In the genomic region with DNA sequence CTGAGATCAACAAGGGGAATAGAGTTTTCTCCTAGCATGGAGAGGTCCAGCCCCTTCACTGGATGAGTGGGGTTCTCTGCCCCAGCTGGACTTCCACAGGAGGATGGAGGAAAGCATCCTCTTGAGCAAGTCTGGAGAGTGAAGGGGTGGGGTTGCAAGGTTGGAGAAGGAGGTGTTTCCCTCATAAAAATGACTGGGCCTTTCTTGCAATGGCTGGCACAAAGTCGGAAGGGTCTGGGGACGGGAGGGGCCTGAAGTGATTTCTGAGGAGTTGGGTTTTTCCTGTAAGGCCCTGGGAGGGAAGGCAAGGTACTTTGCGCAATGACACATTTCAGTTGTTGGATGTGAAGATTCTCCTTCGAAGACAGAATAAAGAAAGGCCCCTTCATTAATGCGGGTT, we compare ENCODE assay signal across 8 cellular contexts. TPM values are rescaled to one million over a fixed set of nuclear protein-coding genes. Genes with fewer than 3 reads are reported as not detected.
DNase-seq lines count a peak whose midpoint lies in the region; ATAC-seq, FAIRE-seq and TF ChIP-seq lines count a peak whose summit lies in the region.

No MANE protein-coding gene starts in this region.

- no peak for TF ChIP-seq EP300 in H1 (IDR thresholded peaks at IDR 0.05; ENCODE audit: borderline replicate concordance in 1 of 2, low read depth in 2 of 2, low read length in 2 of 2)

- H3K9ac ChIP-seq in H1 (replicated peaks in 1 of 4; ENCODE audit: extremely low read depth in 1 of 4, low read depth in 3 of 4, low read length in 3 of 4): peak overlapping the region in 1 of 4 experiments; percentile 15; a peak in 2 of 7 replicates
- peak overlapping the region; percentile 80 for H3K9ac ChIP-seq in muscle layer of colon (ENCODE audit: low read length)

- no peaks in the 10 kb centered on the region for H3K27me3 ChIP-seq in H1 (replicated peaks in 1 of 4; ENCODE audit: control insufficient read depth in 3 of 4, extremely low read depth in 1 of 4, insufficient read depth in 3 of 4, low read length in 3 of 4)
- H3K27me3 ChIP-seq in muscle layer of colon (ENCODE audit: control insufficient read depth in 1 of 2, insufficient read depth in 2 of 2, low read length in 2 of 2): no peaks in the 10 kb centered on the region
- no peaks in the 10 kb centered on the region for H3K27me3 ChIP-seq in aorta (ENCODE audit: control insufficient read depth in 1 of 2, insufficient read depth in 2 of 2, low read length in 1 of 2)

- no peak overlapping the region for H4K5ac ChIP-seq in H1 (ENCODE audit: insufficient read length, low read depth, low read length)

- TF ChIP-seq CTCF in H1 (IDR thresholded peaks at IDR 0.05; ENCODE audit: control extremely low read depth in 1 of 3, insufficient read depth in 1 of 3, low read depth in 1 of 3, low read length in 3 of 3): no peak

- no peak overlapping the region for H2AK5ac ChIP-seq in H1 (ENCODE audit: low read depth, low read length)

- H3K4me1 ChIP-seq in H1 (replicated peaks in 1 of 4; ENCODE audit: control insufficient read depth in 3 of 4, insufficient read depth in 4 of 4, low read length in 3 of 4): peaks cover 0 to 11% (median 6%) of the 10 kb centered on the region in 4 experiments; a peak in 4 of 7 replicates
- peaks cover 15% of the 10 kb centered on the region for H3K4me1 ChIP-seq in muscle layer of colon (ENCODE audit: insufficient read depth, low read length)
- no peaks in the 10 kb centered on the region for H3K4me1 ChIP-seq in aorta (ENCODE audit: control insufficient read depth in 1 of 2, insufficient read depth in 2 of 2, low read length in 2 of 2)

- no peaks in the 10 kb centered on the region for H4K20me1 ChIP-seq in H1 (replicated peaks in 1 of 2; ENCODE audit: control insufficient read depth in 1 of 2, insufficient read depth in 2 of 2, low read length in 2 of 2)

- DNase-seq in Right ventricle myocardium inferior (ENCODE audit: missing footprints): no peak
- no peak for DNase-seq in Right ventricle myocardium superior
- peak in 1 of 2 experiments; percentile 45 for DNase-seq in H1 (ENCODE audit: low read depth in 1 of 2, low spot score in 2 of 2)
- no peak for DNase-seq in aorta
- no peak for DNase-seq in erythroblast (lab: John Stamatoyannopoulos, UW)

- no peak overlapping the region for H3K14ac ChIP-seq in H1 (ENCODE audit: insufficient read length)

- H3K56ac ChIP-seq in H1 (replicated peaks; ENCODE audit: insufficient read length, low read depth, low read length): peak overlapping the region; percentile 37

- no peak overlapping the region for H2AFZ ChIP-seq in H1 (ENCODE audit: low read length)

- ATAC-seq in Right ventricle myocardium inferior (peak; percentile 7), Right ventricle myocardium superior (ENCODE audit: poor library complexity) (no peak), aorta (ENCODE audit: low FRiP score) (no peak), HG02571 (IDR thresholded peaks at IDR 0.05; ENCODE audit: unreplicated experiment) (no peak), HG03139 (IDR thresholded peaks at IDR 0.05; ENCODE audit: unreplicated experiment) (no peak)

- no peak overlapping the region for H3K23ac ChIP-seq in H1 (ENCODE audit: insufficient read length)

- H4K91ac ChIP-seq in H1 (replicated peaks; ENCODE audit: insufficient read length, low read length): peak overlapping the region; percentile 36

- H3K23me2 ChIP-seq in H1 (ENCODE audit: low read depth, low read length): 0 out of 2 replicates have a peak, but pooled peaks cover 5% of the 10 kb centered on the region

- peak overlapping the region; percentile 43 to 88 (median 78) for H3K4me3 ChIP-seq in H1 (ENCODE audit: extremely low read depth in 1 of 4, insufficient read depth in 2 of 4, low read depth in 3 of 4, low read length in 4 of 4)
- H3K4me3 ChIP-seq in muscle layer of colon (ENCODE audit: low read depth in 1 of 2, low read length in 2 of 2): peak overlapping the region in 1 of 2 donors; percentile 90
- peak overlapping the region; percentile 76 to 79 for H3K4me3 ChIP-seq in aorta (ENCODE audit: low read length in 2 of 2)

- no peaks in the 10 kb centered on the region for H3K79me1 ChIP-seq in H1 (ENCODE audit: low read depth, low read length)

- peaks cover 0 to 10% of the 10 kb centered on the region in 2 experiments; a peak in 1 of 4 replicates for H3K79me2 ChIP-seq in H1 (ENCODE audit: control insufficient read depth in 1 of 2, insufficient read depth in 2 of 2, low read length in 2 of 2)

- POLR2A ChIA-PET in H1 (lab: Charles Lee; ENCODE audit: partially characterized antibody): interaction anchor here (0.9 kb wide), 1 partner anchor 18 kb away, joined by 3 read pairs; no protein-coding TSS in a partner anchor

- no peak overlapping the region for H2BK120ac ChIP-seq in H1 (replicated peaks; ENCODE audit: low read depth, low read length)

- peak overlapping the region; percentile 67; the same call in 1 of the 2 replicates for H3K27ac ChIP-seq in H1 (ENCODE audit: low read depth, low read length)
- peak overlapping the region; percentile 80 for H3K27ac ChIP-seq in muscle layer of colon (ENCODE audit: low read depth, low read length)
- peak overlapping the region; percentile 6 to 30 for H3K27ac ChIP-seq in aorta (ENCODE audit: low read depth in 1 of 2, low read length in 2 of 2)

- CTCF ChIA-PET in H1 (lab: Charles Lee; ENCODE audit: partially characterized antibody): interaction anchor here (2.4 kb wide), 1 partner anchor 27 kb away, joined by 12 read pairs; no protein-coding TSS in a partner anchor

- H2BK20ac ChIP-seq in H1 (ENCODE audit: low read length): no peak overlapping the region

- H2BK15ac ChIP-seq in H1 (ENCODE audit: low read length): no peak overlapping the region

- no peak for TF ChIP-seq RAD21 in H1 (IDR thresholded peaks at IDR 0.05 in 1 of 2, conservative IDR thresholded peaks at IDR 0.05 in 1 of 2; ENCODE audit: low read depth in 2 of 2, low read length in 2 of 2)

- peak overlapping the region; percentile 71 to 80 for H3K4me2 ChIP-seq in H1 (ENCODE audit: insufficient read depth in 1 of 2, low read depth in 2 of 2, low read length in 2 of 2)

- WGBS in H1 (ENCODE audit: extremely low coverage in 1 of 2, insufficient coverage in 1 of 2, insufficient read length in 1 of 2, insufficient replicate concordance in 2 of 2, low coverage in 1 of 2, low lambda C conversion rate in 2 of 2, missing lambda C conversion rate in 1 of 2), 2 experiments: 25% methylated on average over 5 of the region's 5 CpGs; no CpG with 5 or more reads in 1 of the 2 experiments
- 31 to 33% methylated on average over 5 of the region's 5 CpGs for WGBS in aorta, 2 donors

- no peak overlapping the region for H2BK5ac ChIP-seq in H1 (ENCODE audit: low read depth, low read length)

- H3K4ac ChIP-seq in H1 (replicated peaks; ENCODE audit: insufficient read length, low read depth, low read length): no peak overlapping the region

- no peak overlapping the region; the same call in 1 of the 2 replicates for H3K18ac ChIP-seq in H1 (ENCODE audit: extremely low read depth, low read length)

- no peak for TF ChIP-seq POLR2A in H1 (IDR thresholded peaks at IDR 0.05; ENCODE audit: control extremely low read depth in 1 of 2, low read depth in 2 of 2, low read length in 2 of 2)
- TF ChIP-seq POLR2A in erythroblast (IDR thresholded peaks at IDR 0.05; ENCODE audit: low read length): no peak

- H3K36me3 ChIP-seq in H1 (ENCODE audit: control insufficient read depth in 2 of 4, insufficient read depth in 4 of 4, low read length in 3 of 4): no peaks in the 10 kb centered on the region
- no peaks in the 10 kb centered on the region for H3K36me3 ChIP-seq in muscle layer of colon (ENCODE audit: insufficient read depth, low read length)
- H3K36me3 ChIP-seq in aorta (ENCODE audit: control insufficient read depth in 1 of 2, insufficient read depth in 2 of 2, low read length in 1 of 2): no peaks in the 10 kb centered on the region

- peaks cover 0 to 3% of the 10 kb centered on the region in 2 experiments; a peak in 1 of 4 replicates for H3K9me3 ChIP-seq in H1 (ENCODE audit: insufficient read depth in 2 of 2, low read depth in 1 of 2, low read length in 1 of 2)
- no peaks in the 10 kb centered on the region for H3K9me3 ChIP-seq in muscle layer of colon (ENCODE audit: low read length)
- H3K9me3 ChIP-seq in aorta (ENCODE audit: control insufficient read depth, low read length): no peaks in the 10 kb centered on the region

- 0 out of 2 replicates have a peak overlapping the region, but pooled peaks have one; percentile 22 for H4K8ac ChIP-seq in H1 (ENCODE audit: extremely low read depth, insufficient read depth, low read length)

- intact Hi-C loops in Right ventricle myocardium inferior (cut with DNase I) (no loop called here), Right ventricle myocardium superior (cut with DNase I) (no loop called here), aorta (cut with DNase I) (no loop called here)

- FAIRE-seq in H1 (lab: Jason Lieb, UNC): no peak

- no peak overlapping the region; the same call in 1 of the 2 replicates for H2BK12ac ChIP-seq in H1 (ENCODE audit: low read depth, low read length)

TF ChIP-seq in H1, 55 proteins besides CTCF, POLR2A, EP300 and RAD21:
- TF ChIP-seq SIN3A (conservative IDR thresholded peaks at IDR 0.05 in 1 of 2, IDR thresholded peaks at IDR 0.05 in 1 of 2; ENCODE audit: low read depth in 1 of 2, low read length in 2 of 2): no peak
- TF ChIP-seq CEBPB (IDR thresholded peaks at IDR 0.05; ENCODE audit: low read depth, low read length): peak; percentile 50; the same call in 1 of the 2 replicates
TF ChIP-seq in H1: peak in this region for 1.

RNA-seq across cellular contexts. Expression of a gene that starts 0.9 kb away (rescaled TPM):
- total RNA-seq in Right ventricle myocardium inferior: 10.8 TPM
- 9.8 TPM for total RNA-seq in Right ventricle myocardium superior
- total RNA-seq in H1 (2021; fragmentation: NEBNext Ultra II Directional; extraction: Animal tissue kit (Norgen Biotek cat#: 25700)): 11.0 and 17.2 TPM in 2 replicates
- 2.4 and 3.1 TPM in 2 replicates for polyA plus RNA-seq in H1 (2011; rRNA removed)
- 3.5 TPM for polyA plus RNA-seq in H1 (2011; cell fraction: cytosol; rRNA removed)
- 7.9 TPM for polyA plus RNA-seq in H1 (2011; cell fraction: nucleus; rRNA removed)
- polyA plus RNA-seq in H1 (2012, experiment 1 of 2): 6.7 to 9.1 TPM (median 8.1 TPM) in 4 replicates
- polyA plus RNA-seq in H1 (2012, experiment 2 of 2): 1.7 TPM
- polyA plus RNA-seq in H1 (2013, experiment 1 of 2): 5.8 TPM
- 6.2 TPM for polyA plus RNA-seq in H1 (2013, experiment 2 of 2)
- 16.1 and 16.4 TPM in 2 replicates for polyA minus RNA-seq in H1 (2011; rRNA and poly(A)+ RNA removed)
- 7.7 TPM for polyA minus RNA-seq in H1 (2011; cell fraction: cytosol; rRNA and poly(A)+ RNA removed)
- polyA minus RNA-seq in H1 (2011; cell fraction: nucleus; rRNA and poly(A)+ RNA removed): 35.6 TPM
- total RNA-seq in aorta: 10 to 100 TPM; 21.1 to 33.2 TPM
- polyA plus RNA-seq in aorta: 1 to 10 TPM; 3.4 to 8.6 TPM

Comparison
In these comparisons a context has a peak if more than half of its experiments do, and no peak if none do; other contexts are left out.
1. H3K27ac ChIP-seq: peak in every context shown above with its lines; median percentile 80 in muscle layer of colon; 67 in H1; 18 in aorta.